8 cellular contexts compared by ENCODE assay signal in the genomic region with DNA sequence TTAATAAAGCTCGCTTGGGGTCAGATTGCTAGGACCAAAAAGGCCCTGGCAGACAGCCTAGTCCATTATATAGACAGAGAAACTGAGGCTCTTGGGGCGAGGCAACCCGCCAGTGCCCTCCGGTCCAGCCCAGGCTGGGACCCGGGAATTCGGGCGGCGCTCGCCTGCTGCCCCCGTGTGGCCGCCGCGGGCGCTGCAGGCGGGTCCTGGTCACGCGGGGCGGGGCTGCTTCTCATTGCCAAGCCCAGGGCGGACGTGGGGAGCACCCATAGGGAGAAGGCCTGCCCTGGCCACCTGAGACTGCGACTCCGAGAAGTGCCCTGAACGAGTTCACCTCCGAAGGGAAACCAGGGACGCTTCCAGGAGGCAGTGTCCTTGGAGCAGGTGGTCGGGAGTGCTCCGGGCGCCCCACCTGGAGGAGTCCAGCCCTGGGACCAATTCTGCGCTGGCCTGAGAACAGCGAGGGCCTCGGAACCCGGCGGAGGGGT. TPM values are rescaled to one million over a fixed set of nuclear protein-coding genes. Genes with fewer than 3 reads are reported as not detected.
A peak's percentile ranks its signal among the peaks of the same experiment; 100 is the strongest.
DNase-seq lines count a peak whose midpoint lies in the region; ATAC-seq and TF ChIP-seq lines count a peak whose summit lies in the region.

No MANE protein-coding gene starts in this region.

- no peaks in the 10 kb centered on the region for H3K27me3 Mint-ChIP-seq in natural killer cell (ENCODE audit: low read depth in 2 of 2)
- H3K27me3 Mint-ChIP-seq in stimulated activated memory B cell treated with anti-CD40 and anti-IgM and Interleukin-4, amounts not matched to agents 10 μg/mL and 1 μg/mL and 100 μg/mL, for 72 hours = no peaks in the 10 kb centered on the region

- H3K4me1 Mint-ChIP-seq in natural killer cell = no peaks in the 10 kb centered on the region
- H3K4me1 Mint-ChIP-seq in stimulated activated memory B cell treated with anti-CD40 and anti-IgM and Interleukin-4, amounts not matched to agents 10 μg/mL and 1 μg/mL and 100 μg/mL, for 72 hours = peaks cover 23% of the 10 kb centered on the region

- DNase-seq in ACHN (peak; percentile 53), GM13977 (ENCODE audit: low spot score) (peak; percentile 83), NCI-H510A (lab: John Stamatoyannopoulos, UW) (peak; percentile 7), epithelial cell of proximal tubule (ENCODE audit: low read depth) (no peak), natural killer cell (peak; percentile 77)
- peak; percentile 95 for DNase-seq in activated CD8-positive, alpha-beta memory T cell treated with anti-CD3 and anti-CD28 coated beads, Interleukin-2, amount 50 U/mL, for 48 hours

- TF ChIP-seq CTCF in GM13977 (IDR thresholded peaks at IDR 0.05; ENCODE audit: extremely low read depth, insufficient read depth, missing control alignments) (peak; percentile 100), epithelial cell of proximal tubule (conservative IDR thresholded peaks at IDR 0.05; ENCODE audit: low read depth, low read length) (peak; percentile 90), natural killer cell (IDR thresholded peaks at IDR 0.05) (peak; percentile 95)

- H3K9me3 Mint-ChIP-seq in natural killer cell = no peaks in the 10 kb centered on the region
- H3K9me3 Mint-ChIP-seq in stimulated activated memory B cell treated with anti-CD40 and anti-IgM and Interleukin-4, amounts not matched to agents 10 μg/mL and 1 μg/mL and 100 μg/mL, for 72 hours = no peaks in the 10 kb centered on the region

- no peak overlapping the region for H3K4me3 ChIP-seq in epithelial cell of proximal tubule (ENCODE audit: low read depth, low read length)

- no peak overlapping the region for H3K27ac Mint-ChIP-seq in natural killer cell
- no peak overlapping the region for H3K27ac Mint-ChIP-seq in stimulated activated memory B cell treated with anti-CD40 and anti-IgM and Interleukin-4, amounts not matched to agents 10 μg/mL and 1 μg/mL and 100 μg/mL, for 72 hours

- H3K4me3 Mint-ChIP-seq in natural killer cell = no peak overlapping the region
- peak overlapping the region; percentile 21 for H3K4me3 Mint-ChIP-seq in stimulated activated memory B cell treated with anti-CD40 and anti-IgM and Interleukin-4, amounts not matched to agents 10 μg/mL and 1 μg/mL and 100 μg/mL, for 72 hours

- ATAC-seq in natural killer cell (peak; percentile 89 to 99 (median 95)), GM19463 (IDR thresholded peaks at IDR 0.05; ENCODE audit: unreplicated experiment) (no peak)
- peak; percentile 75 for ATAC-seq in stimulated activated memory B cell treated with anti-CD40 and anti-IgM and Interleukin-4, amounts not matched to agents 10 μg/mL and 1 μg/mL and 100 μg/mL, for 72 hours

- intact Hi-C loops in natural killer cell (cut with micrococcal nuclease) = loop anchor here (1.0 kb wide), 3 partner anchors 55 to 301 kb away; no protein-coding TSS in a partner anchor

- H3K36me3 Mint-ChIP-seq in natural killer cell = no peaks in the 10 kb centered on the region
- peaks cover 10% of the 10 kb centered on the region for H3K36me3 Mint-ChIP-seq in stimulated activated memory B cell treated with anti-CD40 and anti-IgM and Interleukin-4, amounts not matched to agents 10 μg/mL and 1 μg/mL and 100 μg/mL, for 72 hours

- in situ Hi-C loops in ACHN (cut with HindIII; ENCODE audit: low pct_ligation_motif_present, low pct_unique_long_range_greater_than_20kb, low sequenced_read_pairs) (no loop called here), GM13977 (cut with MboI; ENCODE audit: low pct_unique_long_range_greater_than_20kb, low sequenced_read_pairs, unreplicated experiment) (no loop called here)

RNA-seq across cellular contexts. Expression of gene CSNK1E, which starts 36.0 kb away (rescaled TPM):
- 157 and 161 TPM in 2 replicates for total RNA-seq in epithelial cell of proximal tubule
- 100 to 1,000 TPM; 126 to 178 (median 149) TPM for total RNA-seq in natural killer cell
